10 cellular contexts compared by ENCODE assay signal in genomic region chr5:173592050-173592669, GRCh38. TPM values are rescaled to one million over a fixed set of nuclear protein-coding genes. Genes with fewer than 3 reads are reported as not detected.
A peak's percentile ranks its signal among the peaks of the same experiment; 100 is the strongest.
DNase-seq lines count a peak whose midpoint lies in the region; ATAC-seq, FAIRE-seq and TF ChIP-seq lines count a peak whose summit lies in the region.
"Had no signal": no experiment of that assay in that cellular context is flagged by ENCODE, and none has a peak within 500 bp of the region (broad histone marks: within the 10 kb centered on the region; RNA-seq: fewer than 3 reads in every experiment).

No MANE protein-coding gene starts in this region.

- no peak for TF ChIP-seq EP300 in GM12878 (IDR thresholded peaks at IDR 0.05; ENCODE audit: borderline replicate concordance in 1 of 2, control insufficient read depth in 1 of 2, low read depth in 2 of 2, low read length in 2 of 2)

- H3K9me3 ChIP-seq in GM12878 (replicated peaks; ENCODE audit: control insufficient read depth, insufficient read depth, low read length): peaks cover 9% of the 10 kb centered on the region; the same call in 2 of the 3 replicates

- no peak overlapping the region for H3K4me2 ChIP-seq in GM12878 (ENCODE audit: control insufficient read depth, insufficient read depth)

- CTCF ChIA-PET in GM12878 (lab: Yijun Ruan, JAX): interaction anchor here (0.7 to 1.3 kb wide), 5 partner anchors 10 to 382 kb away, joined by 3 to 6 read pairs (median 3); no protein-coding TSS in a partner anchor

- in situ Hi-C loops in KBM-7 (cut with MboI; ENCODE audit: low pct_unique_long_range_greater_than_20kb, low sequenced_read_pairs) (no loop called here), GM12878 (cut with MboI) (no loop called here)

- H3K36me3 ChIP-seq in GM12878 (ENCODE audit: control insufficient read depth in 2 of 2, insufficient read depth in 2 of 2, low read length in 1 of 2): no peaks in the 10 kb centered on the region

- H3K27me3 ChIP-seq in GM12878 (replicated peaks in 1 of 2; ENCODE audit: control insufficient read depth in 2 of 2, insufficient read depth in 2 of 2, low read length in 1 of 2): no peaks in the 10 kb centered on the region

- no peak overlapping the region for H3K4me3 Mint-ChIP-seq in activated CD4-positive, alpha-beta T cell treated with anti-CD3 and anti-CD28 coated beads, Interleukin-2, amount 10 ng/mL, durations not matched to agents 24 days and 14 days
- no peak overlapping the region for H3K4me3 Mint-ChIP-seq in osteocyte (ENCODE audit: unreplicated experiment)

- no peak overlapping the region for H3K9ac ChIP-seq in GM12878 (ENCODE audit: control insufficient read depth, insufficient read depth, low read length)

- SMC1A ChIA-PET in GM12878 (lab: Charles Lee; ENCODE audit: uncharacterized antibody, unreplicated experiment): interaction anchor here (1.1 to 1.4 kb wide), 2 partner anchors 10 to 24 kb away, joined by 3 to 4 read pairs; no protein-coding TSS in a partner anchor

- peaks cover 15% of the 10 kb centered on the region for H3K9me3 Mint-ChIP-seq in activated CD4-positive, alpha-beta T cell treated with anti-CD3 and anti-CD28 coated beads, Interleukin-2, amount 10 ng/mL, durations not matched to agents 24 days and 14 days
- H3K9me3 Mint-ChIP-seq in osteocyte (ENCODE audit: unreplicated experiment): peaks cover 12% of the 10 kb centered on the region

- POLR2A ChIA-PET in GM12878 (lab: Charles Lee): no interaction called here

- H3K4me1 ChIP-seq in GM12878 (ENCODE audit: control insufficient read depth, insufficient read depth, low read length): no peaks in the 10 kb centered on the region

- H3K4me3 ChIP-seq in GM12878: no peak overlapping the region
- H3K4me3 ChIP-seq: thoracic aorta had no signal

- H2AFZ ChIP-seq in GM12878 (ENCODE audit: control insufficient read depth, low read depth, low read length): no peak overlapping the region

- intact Hi-C loops in activated CD4-positive, alpha-beta T cell treated with anti-CD3 and anti-CD28 coated beads, Interleukin-2, amount 10 ng/mL, durations not matched to agents 24 days and 14 days (cut with micrococcal nuclease): no loop called here
- intact Hi-C loops in GM12878 (cut with micrococcal nuclease; ENCODE audit: unreplicated experiment) (no loop called here), posterior cingulate gyrus (cut with DNase I) (no loop called here)

- H3K79me2 ChIP-seq in GM12878 (ENCODE audit: control insufficient read depth, insufficient read depth, low read length): no peaks in the 10 kb centered on the region

- H4K20me1 ChIP-seq in GM12878 (ENCODE audit: control insufficient read depth, insufficient read depth): no peaks in the 10 kb centered on the region; the same call in 1 of the 2 replicates

- no peaks in the 10 kb centered on the region for H3K4me1 Mint-ChIP-seq in activated CD4-positive, alpha-beta T cell treated with anti-CD3 and anti-CD28 coated beads, Interleukin-2, amount 10 ng/mL, durations not matched to agents 24 days and 14 days
- H3K4me1 Mint-ChIP-seq in osteocyte (ENCODE audit: unreplicated experiment): peaks cover 13% of the 10 kb centered on the region

- TF ChIP-seq POLR2A in GM12878 (IDR thresholded peaks at IDR 0.05; ENCODE audit: low read depth, low read length): no peak

- no peaks in the 10 kb centered on the region for H3K27me3 Mint-ChIP-seq in activated CD4-positive, alpha-beta T cell treated with anti-CD3 and anti-CD28 coated beads, Interleukin-2, amount 10 ng/mL, durations not matched to agents 24 days and 14 days
- no peaks in the 10 kb centered on the region for H3K27me3 Mint-ChIP-seq in osteocyte (ENCODE audit: unreplicated experiment)

- ATAC-seq in GM12878 (no peak), GM21515 (IDR thresholded peaks at IDR 0.05; ENCODE audit: unreplicated experiment) (no peak), GM18873 (IDR thresholded peaks at IDR 0.05; ENCODE audit: low FRiP score, unreplicated experiment) (no peak)

- peak; percentile 27; the same call in 1 of the 2 replicates for TF ChIP-seq RAD21 in GM12878 (IDR thresholded peaks at IDR 0.05; ENCODE audit: insufficient read depth, low read depth, low read length)

- WGBS in GM12878 (ENCODE audit: insufficient coverage, insufficient replicate concordance, low lambda C conversion rate, missing lambda C conversion rate): 5% methylated on average over 2 of the region's 2 CpGs

- peak; percentile 23 for FAIRE-seq in GM12878 (lab: Jason Lieb, UNC)

- peak; percentile 62 for DNase-seq in activated CD4-positive, alpha-beta T cell treated with anti-CD3 and anti-CD28 coated beads, Interleukin-2, amount 10 ng/mL, durations not matched to agents 24 days and 14 days
- no peak for DNase-seq in activated CD4-positive, alpha-beta T cell treated with anti-CD3 and anti-CD28 coated beads for 4 hours
- peak; percentile 39 for DNase-seq in KBM-7
- no peak for DNase-seq in GM12878 (ENCODE audit: low read depth, low spot score)
- no peak for DNase-seq in osteocyte (ENCODE audit: extremely low spot score, unreplicated experiment)
- DNase-seq in posterior cingulate gyrus: no peak
- DNase-seq: T-helper 1 cell had no signal

- H3K27ac ChIP-seq in GM12878 (ENCODE audit: control insufficient read depth, insufficient read depth): no peak overlapping the region

- no TSS peak for BruUV-seq in GM12878 (replicated peaks; lab: Mats Ljungman, UMichigan)

- RAD21 ChIA-PET in GM12878 (lab: Charles Lee; ENCODE audit: unreplicated experiment): interaction anchor here (0.6 to 1.0 kb wide), 2 partner anchors 24 to 381 kb away, joined by 3 read pairs; no protein-coding TSS in a partner anchor

- peak; percentile 40 to 58 (median 48); a peak in 5 of 6 replicates for TF ChIP-seq CTCF in GM12878 (IDR thresholded peaks at IDR 0.05 in 2 of 3, conservative IDR thresholded peaks at IDR 0.05 in 1 of 3; ENCODE audit: control insufficient read depth in 2 of 3, extremely low read depth in 1 of 3, insufficient read depth in 1 of 3, low read depth in 3 of 3, low read length in 3 of 3)
- peak; percentile 51 for TF ChIP-seq CTCF in osteocyte (IDR thresholded peaks at IDR 0.05)

- H3K27ac Mint-ChIP-seq in activated CD4-positive, alpha-beta T cell treated with anti-CD3 and anti-CD28 coated beads, Interleukin-2, amount 10 ng/mL, durations not matched to agents 24 days and 14 days: no peak overlapping the region
- no peak overlapping the region for H3K27ac Mint-ChIP-seq in osteocyte (ENCODE audit: unreplicated experiment)

- no peaks in the 10 kb centered on the region for H3K36me3 Mint-ChIP-seq in activated CD4-positive, alpha-beta T cell treated with anti-CD3 and anti-CD28 coated beads, Interleukin-2, amount 10 ng/mL, durations not matched to agents 24 days and 14 days (ENCODE audit: low read depth)
- peaks cover 15% of the 10 kb centered on the region for H3K36me3 Mint-ChIP-seq in osteocyte (ENCODE audit: unreplicated experiment)

TF ChIP-seq in GM12878, 131 proteins besides CTCF, POLR2A, EP300 and RAD21 (continues in another document):
- 0 out of 2 replicates have a peak, but pooled peaks have one; percentile 47 for TF ChIP-seq YY1 (IDR thresholded peaks at IDR 0.05; ENCODE audit: low read depth, low read length)
- TF ChIP-seq, protein P1, sequence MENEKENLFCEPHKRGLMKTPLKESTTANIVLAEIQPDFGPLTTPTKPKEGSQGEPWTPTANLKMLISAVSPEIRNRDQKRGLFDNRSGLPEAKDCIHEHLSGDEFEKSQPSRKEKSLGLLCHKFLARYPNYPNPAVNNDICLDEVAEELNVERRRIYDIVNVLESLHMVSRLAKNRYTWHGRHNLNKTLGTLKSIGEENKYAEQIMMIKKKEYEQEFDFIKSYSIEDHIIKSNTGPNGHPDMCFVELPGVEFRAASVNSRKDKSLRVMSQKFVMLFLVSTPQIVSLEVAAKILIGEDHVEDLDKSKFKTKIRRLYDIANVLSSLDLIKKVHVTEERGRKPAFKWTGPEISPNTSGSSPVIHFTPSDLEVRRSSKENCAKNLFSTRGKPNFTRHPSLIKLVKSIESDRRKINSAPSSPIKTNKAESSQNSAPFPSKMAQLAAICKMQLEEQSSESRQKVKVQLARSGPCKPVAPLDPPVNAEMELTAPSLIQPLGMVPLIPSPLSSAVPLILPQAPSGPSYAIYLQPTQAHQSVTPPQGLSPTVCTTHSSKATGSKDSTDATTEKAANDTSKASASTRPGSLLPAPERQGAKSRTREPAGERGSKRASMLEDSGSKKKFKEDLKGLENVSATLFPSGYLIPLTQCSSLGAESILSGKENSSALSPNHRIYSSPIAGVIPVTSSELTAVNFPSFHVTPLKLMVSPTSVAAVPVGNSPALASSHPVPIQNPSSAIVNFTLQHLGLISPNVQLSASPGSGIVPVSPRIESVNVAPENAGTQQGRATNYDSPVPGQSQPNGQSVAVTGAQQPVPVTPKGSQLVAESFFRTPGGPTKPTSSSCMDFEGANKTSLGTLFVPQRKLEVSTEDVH (IDR thresholded peaks at IDR 0.05; ENCODE audit: low read depth, partially characterized antibody): no peak
- no peak for TF ChIP-seq MEF2A (IDR thresholded peaks at IDR 0.05; ENCODE audit: insufficient read depth, low read depth, low read length)
- TF ChIP-seq BHLHE40 (IDR thresholded peaks at IDR 0.05; ENCODE audit: borderline replicate concordance in 1 of 2, low read depth in 2 of 2, low read length in 1 of 2): no peak
- TF ChIP-seq CBX5 (IDR thresholded peaks at IDR 0.05; ENCODE audit: low read depth): peak; percentile 99

RNA-seq across cellular contexts. Expression of gene BOD1, which starts 24.3 kb away (rescaled TPM):
- total RNA-seq in activated CD4-positive, alpha-beta T cell treated with anti-CD3 and anti-CD28 coated beads, Interleukin-2, amount 10 ng/mL, durations not matched to agents 24 days and 14 days: 31.2 and 32.6 TPM in 2 replicates
- total RNA-seq in GM12878 (2013; cell fraction: nucleolus; rRNA removed): 51.9 and 56.6 TPM in 2 replicates
- 25.0 and 26.7 TPM in 2 replicates for total RNA-seq in GM12878 (2014; rRNA removed)
- 25.2 and 25.5 TPM in 2 replicates for total RNA-seq in GM12878 (2014; rRNA removed; fragmentation: Illumina TruSeq; extraction: Trizol)
- 26.9 and 30.5 TPM in 2 replicates for total RNA-seq in GM12878 (2021)
- 13.7 TPM for polyA plus RNA-seq in GM12878 (2011; ENCODE audit: low read depth)
- polyA plus RNA-seq in GM12878 (2011; rRNA removed): 35.7 and 39.4 TPM in 2 replicates
- polyA plus RNA-seq in GM12878 (2011; cell fraction: cytosol; rRNA removed): 20.4 and 20.9 TPM in 2 replicates
- polyA plus RNA-seq in GM12878 (2011; cell fraction: nucleus; rRNA removed): 85.4 and 99.5 TPM in 2 replicates
- 17.4 and 26.1 TPM in 2 replicates for polyA plus RNA-seq in GM12878 (2012)
- polyA plus RNA-seq in GM12878 (2014; fragmentation: Illumina TruSeq; extraction: Trizol): 28.7 and 38.2 TPM in 2 replicates
- polyA plus RNA-seq in GM12878 (2014; fragmentation: Nextera tagmentation; extraction: Ambion mirVana): 10 to 100 TPM; 14.1 to 20.6 TPM
- 32.9 and 35.8 TPM in 2 replicates for polyA plus RNA-seq in GM12878 (2014; rRNA removed)
- polyA plus RNA-seq in GM12878 (2016; fragmentation: Nextera tagmentation; extraction: Ambion mirVana): 10 to 100 TPM; 30.7 to 31.7 TPM
- polyA minus RNA-seq in GM12878 (2011; rRNA and poly(A)+ RNA removed): 27.9 and 36.5 TPM in 2 replicates
- 6.8 and 7.6 TPM in 2 replicates for polyA minus RNA-seq in GM12878 (2011; cell fraction: cytosol; rRNA and poly(A)+ RNA removed)
- polyA minus RNA-seq in GM12878 (2011; cell fraction: nucleus; rRNA and poly(A)+ RNA removed): 19.7 and 22.8 TPM in 2 replicates
- 64.6 and 70.7 TPM in 2 replicates for total RNA-seq in osteocyte

Comparison
In these comparisons a context has a peak if more than half of its experiments do, and no peak if none do; other contexts are left out.
1. DNase-seq: peak in activated CD4-positive, alpha-beta T cell treated with anti-CD3 and anti-CD28 coated beads, Interleukin-2, amount 10 ng/mL, durations not matched to agents 24 days and 14 days (single experiment) and KBM-7 (single experiment); none in activated CD4-positive, alpha-beta T cell treated with anti-CD3 and anti-CD28 coated beads for 4 hours (0 of 2), GM12878 (single experiment), osteocyte (single experiment) and posterior cingulate gyrus (0 of 10).